ENCODE assay signal across 17 cellular contexts in the genomic region with DNA sequence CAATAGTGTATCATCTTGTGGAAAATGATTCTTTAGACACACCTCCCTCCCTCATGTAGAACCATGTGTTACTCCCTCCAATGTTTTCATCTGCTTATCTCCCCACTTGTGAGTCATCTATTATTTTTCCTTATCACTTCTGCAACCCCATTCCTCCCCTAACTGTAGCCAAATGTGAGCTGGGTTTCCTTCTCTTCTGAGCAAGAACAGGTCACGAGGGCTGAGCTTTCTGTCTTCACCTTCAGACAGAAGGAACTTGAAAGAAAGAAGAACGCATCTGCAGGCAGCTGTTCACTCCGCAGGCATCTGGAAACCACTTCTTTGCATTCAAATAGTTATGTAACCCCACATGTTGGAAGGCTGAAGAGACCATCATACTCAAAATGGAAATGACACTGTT. TPM values are rescaled to one million over a fixed set of nuclear protein-coding genes. Genes with fewer than 3 reads are reported as not detected.
A peak's percentile ranks its signal among the peaks of the same experiment; 100 is the strongest.
DNase-seq lines count a peak whose midpoint lies in the region; ATAC-seq, FAIRE-seq and TF ChIP-seq lines count a peak whose summit lies in the region.
"Had no signal": no experiment of that assay in that cellular context is flagged by ENCODE, and none has a peak within 500 bp of the region (broad histone marks: within the 10 kb centered on the region; RNA-seq: fewer than 3 reads in every experiment).

No MANE protein-coding gene starts in this region.

- no peak for TF ChIP-seq POLR2A in A549 (IDR thresholded peaks at IDR 0.05; ENCODE audit: low read length)
- TF ChIP-seq POLR2A in NB4 (IDR thresholded peaks at IDR 0.05; ENCODE audit: extremely low read depth, insufficient read length): no peak

- no peak for TF ChIP-seq CTCF in A549 (IDR thresholded peaks at IDR 0.05)
- TF ChIP-seq CTCF in NB4 (IDR thresholded peaks at IDR 0.05; ENCODE audit: low read depth, low read length): no peak
- TF ChIP-seq CTCF in cardiac fibroblast (IDR thresholded peaks at IDR 0.05; ENCODE audit: low read depth, low read length): no peak
- no peak for TF ChIP-seq CTCF in GM10248 (IDR thresholded peaks at IDR 0.05; ENCODE audit: control extremely low read depth, extremely low read depth, low read depth, missing control alignments)

- H3K4me2 ChIP-seq in A549: no peak overlapping the region

- WGBS in A549 (ENCODE audit: missing lambda C conversion rate): 13% methylated on average over 2 of the region's 3 CpGs

- ATAC-seq in A549 (no peak), HG02571 (IDR thresholded peaks at IDR 0.05; ENCODE audit: unreplicated experiment) (peak; percentile 76), GM19463 (IDR thresholded peaks at IDR 0.05; ENCODE audit: unreplicated experiment) (no peak)
- ATAC-seq: effector memory CD8-positive, alpha-beta T cell had no signal

- H3K4me3 ChIP-seq in A549 (no peak overlapping the region), NB4 (ENCODE audit: low read depth, low read length) (no peak overlapping the region), cardiac fibroblast (replicated peaks in 1 of 2; ENCODE audit: low read depth in 2 of 2, low read length in 2 of 2) (no peak overlapping the region)
- H3K4me3 ChIP-seq: cardiac muscle cell had no signal

- DNase-seq in A549 (ENCODE audit: low read depth in 1 of 2, low spot score in 1 of 2) (no peak), NB4 (ENCODE audit: low read depth) (peak; percentile 36), cardiac fibroblast (ENCODE audit: low read depth in 2 of 2) (peak; percentile 41 to 75), GM10248 (ENCODE audit: extremely low spot score) (no peak), T-helper 1 cell (no peak)
- no peak for DNase-seq in activated T-cell treated with anti-CD3 and anti-CD28 coated beads, Interleukin-2, amount 50 U/mL, for 1 hour
- DNase-seq: activated CD4-positive, alpha-beta memory T cell treated with anti-CD3 and anti-CD28 coated beads for 36 hours; activated effector memory CD4-positive, alpha-beta T cell treated with Interleukin-2 at 50 U/mL for 16 hours; effector memory CD8-positive, alpha-beta T cell; kidney; stimulated activated CD4-positive, alpha-beta T cell treated with anti-CD3 and anti-CD28 coated beads, Interleukin-15, amount 100 ng/mL, for 24 hours; T-helper 9 cell had no signal

- FAIRE-seq in A549 (lab: Jason Lieb, UNC): peak; percentile 98
- FAIRE-seq: kidney, RCC 7860 had no signal

- TF ChIP-seq EP300 in A549 (IDR thresholded peaks at IDR 0.05): no peak

- no peaks in the 10 kb centered on the region for H3K9me3 ChIP-seq in A549

- no peak for TF ChIP-seq RAD21 in A549 (conservative IDR thresholded peaks at IDR 0.05 in 1 of 2, IDR thresholded peaks at IDR 0.05 in 1 of 2)

- CTCF ChIA-PET in A549 (lab: Yijun Ruan, JAX) (no interaction called here), GM10248 (lab: Yijun Ruan, JAX) (no interaction called here)

- no peaks in the 10 kb centered on the region for H3K4me1 ChIP-seq in A549

- POLR2A ChIA-PET in A549 (lab: Yijun Ruan, JAX) (no interaction called here), GM10248 (lab: Yijun Ruan, JAX) (no interaction called here)

- no peak overlapping the region for H3K27ac ChIP-seq in A549
- H3K27ac ChIP-seq: cardiac muscle cell had no signal

TF ChIP-seq in A549, 52 proteins besides CTCF, POLR2A, EP300 and RAD21:
- TF ChIP-seq MAFK (IDR thresholded peaks at IDR 0.05; ENCODE audit: partially characterized antibody) (no peak), CHD2 (IDR thresholded peaks at IDR 0.05; ENCODE audit: low read length, partially characterized antibody) (no peak), FOXS1 (CRISPR knock-in tag; IDR thresholded peaks at IDR 0.05) (no peak), RCOR1 (IDR thresholded peaks at IDR 0.05; ENCODE audit: low read depth, low read length) (no peak), FOSB (CRISPR knock-in tag; IDR thresholded peaks at IDR 0.05) (no peak), GATA3 (IDR thresholded peaks at IDR 0.05; ENCODE audit: borderline replicate concordance) (no peak), ELK1 (IDR thresholded peaks at IDR 0.05; ENCODE audit: low read depth, low read length) (no peak), ZC3H11A (IDR thresholded peaks at IDR 0.05) (no peak), CBX8 (IDR thresholded peaks at IDR 0.05) (no peak), JUNB (IDR thresholded peaks at IDR 0.05) (no peak)
- TF ChIP-seq, protein P1, sequence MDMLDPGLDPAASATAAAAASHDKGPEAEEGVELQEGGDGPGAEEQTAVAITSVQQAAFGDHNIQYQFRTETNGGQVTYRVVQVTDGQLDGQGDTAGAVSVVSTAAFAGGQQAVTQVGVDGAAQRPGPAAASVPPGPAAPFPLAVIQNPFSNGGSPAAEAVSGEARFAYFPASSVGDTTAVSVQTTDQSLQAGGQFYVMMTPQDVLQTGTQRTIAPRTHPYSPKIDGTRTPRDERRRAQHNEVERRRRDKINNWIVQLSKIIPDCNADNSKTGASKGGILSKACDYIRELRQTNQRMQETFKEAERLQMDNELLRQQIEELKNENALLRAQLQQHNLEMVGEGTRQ (IDR thresholded peaks at IDR 0.05): no peak

RNA-seq across cellular contexts. Expression of gene PPP1R2C, which starts 1.8 kb away (rescaled TPM):
- polyA plus RNA-seq in A549 (2011; rRNA removed): not detected in 2 replicates
- polyA plus RNA-seq in A549 (2012; cell fraction: cytosol; rRNA removed): not detected in 2 replicates
- not detected in 2 replicates for polyA plus RNA-seq in A549 (2012; cell fraction: nucleus; rRNA removed)
- not detected in 3 replicates for polyA plus RNA-seq in A549 (2017; fragmentation: RNase III; extraction: RNeasy Plus Mini Kit Qiagen cat#74134 plus additional on column Dnase treatment)
- polyA minus RNA-seq in A549 (2011; rRNA and poly(A)+ RNA removed): not detected in 2 replicates
- polyA plus RNA-seq: AG04450, cardiac muscle cell had no signal

Comparison
In these comparisons a context has a peak if more than half of its experiments do, and no peak if none do; other contexts are left out.
1. DNase-seq: peak in NB4 (single experiment) and cardiac fibroblast (2 of 2); none in A549 (0 of 2), GM10248 (single experiment), activated T-cell treated with anti-CD3 and anti-CD28 coated beads, Interleukin-2, amount 50 U/mL, for 1 hour (single experiment) and T-helper 1 cell (0 of 5).